ENCODE assay signal across 1 cellular context in genomic region chr3:65593780-65594752, GRCh38.
TF ChIP-seq lines count a peak whose summit lies in the region.

No MANE protein-coding gene starts in this region.

TF ChIP-seq in SK-N-SH, 30 proteins besides CTCF, POLR2A, EP300 and RAD21 (continued from another document):
- TF ChIP-seq USF2 (IDR thresholded peaks at IDR 0.05; ENCODE audit: borderline replicate concordance, low read depth, low read length) = no peak
- TF ChIP-seq GATA2 (CRISPR knock-in tag; IDR thresholded peaks at IDR 0.05) = peak; percentile 83
- no peak for TF ChIP-seq RXRA (IDR thresholded peaks at IDR 0.05; ENCODE audit: borderline replicate concordance, low read depth)
- TF ChIP-seq SMC3 (IDR thresholded peaks at IDR 0.05; ENCODE audit: low read depth, low read length) = peak; percentile 3; the same call in 1 of the 2 replicates
- TF ChIP-seq ELF1 (IDR thresholded peaks at IDR 0.05) = no peak
- no peak for TF ChIP-seq TEAD4 (IDR thresholded peaks at IDR 0.05; ENCODE audit: borderline replicate concordance, insufficient read depth)
- TF ChIP-seq POLR2AphosphoS5 (IDR thresholded peaks at IDR 0.05; ENCODE audit: low read depth, low read length) = no peak
- no peak for TF ChIP-seq FOXM1 (IDR thresholded peaks at IDR 0.05; ENCODE audit: low read depth)
- TF ChIP-seq RCOR1 (IDR thresholded peaks at IDR 0.05; ENCODE audit: low read length) = 0 out of 2 replicates have a peak, but pooled peaks have one; percentile 55
- TF ChIP-seq REST (IDR thresholded peaks at IDR 0.05; ENCODE audit: low read depth, low read length) = no peak
- TF ChIP-seq RFX5 (IDR thresholded peaks at IDR 0.05; ENCODE audit: low read length) = no peak
- TF ChIP-seq MXI1 (IDR thresholded peaks at IDR 0.05; ENCODE audit: low read depth, low read length) = peak; percentile 47; the same call in 1 of the 2 replicates
- peak; percentile 54; the same call in 1 of the 2 replicates for TF ChIP-seq FOXJ3 (CRISPR knock-in tag; IDR thresholded peaks at IDR 0.05)
- no peak for TF ChIP-seq ZBTB33 (IDR thresholded peaks at IDR 0.05; ENCODE audit: borderline replicate concordance, low read depth)
- TF ChIP-seq NRF1 (IDR thresholded peaks at IDR 0.05; ENCODE audit: low read depth, low read length) = no peak
- no peak for TF ChIP-seq YY1 (IDR thresholded peaks at IDR 0.05; ENCODE audit: low read depth)
- TF ChIP-seq JUND (IDR thresholded peaks at IDR 0.05) = no peak
- TF ChIP-seq EZH2phosphoT487 (IDR thresholded peaks at IDR 0.05; ENCODE audit: borderline replicate concordance, low read depth) = no peak
- TF ChIP-seq GABPA (IDR thresholded peaks at IDR 0.05; ENCODE audit: low read depth) = no peak
- no peak for TF ChIP-seq SIN3A (IDR thresholded peaks at IDR 0.05; ENCODE audit: borderline replicate concordance, low read depth, low read length)
- no peak for TF ChIP-seq TAF1 (IDR thresholded peaks at IDR 0.05; ENCODE audit: borderline replicate concordance, low read depth, low read length)
- no peak for TF ChIP-seq USF1 (IDR thresholded peaks at IDR 0.05; ENCODE audit: borderline replicate concordance, low read depth)
- TF ChIP-seq CHD2 (IDR thresholded peaks at IDR 0.05; ENCODE audit: low read length, partially characterized antibody) = no peak
- no peak for TF ChIP-seq TCF12 (IDR thresholded peaks at IDR 0.05)
- TF ChIP-seq NFIC (IDR thresholded peaks at IDR 0.05; ENCODE audit: borderline replicate concordance) = no peak
- TF ChIP-seq FOSL2 (IDR thresholded peaks at IDR 0.05; ENCODE audit: borderline replicate concordance, low read depth) = peak; percentile 26; the same call in 1 of the 2 replicates
- no peak for TF ChIP-seq IRF3 (IDR thresholded peaks at IDR 0.05; ENCODE audit: low read depth, low read length)
